Comparison of ENCODE assay signal across 8 cellular contexts in the genomic region with DNA sequence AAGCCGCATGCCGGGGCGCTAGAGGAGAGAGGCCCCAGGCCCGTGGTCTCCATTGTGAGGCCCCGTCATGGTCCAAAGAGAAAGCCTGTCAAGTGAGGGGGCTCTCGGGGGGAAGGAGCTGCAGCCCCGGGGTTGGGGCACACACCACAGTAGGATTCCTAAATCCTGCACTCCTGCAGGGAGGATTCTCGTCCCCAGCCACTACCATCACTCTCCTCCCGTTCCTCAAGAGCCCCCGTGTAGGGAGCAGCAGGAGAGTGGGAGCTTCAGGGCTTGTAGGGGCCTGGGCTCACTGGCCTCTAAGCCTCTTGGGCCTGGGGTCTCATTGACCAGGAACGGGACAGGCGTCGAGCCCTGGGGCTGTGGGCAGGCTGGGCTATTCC. TPM values are rescaled to one million over a fixed set of nuclear protein-coding genes. Genes with fewer than 3 reads are reported as not detected.
DNase-seq lines count a peak whose midpoint lies in the region; ATAC-seq and TF ChIP-seq lines count a peak whose summit lies in the region.

No MANE protein-coding gene starts in this region.

- peak overlapping the region; percentile 97 for H3K27ac ChIP-seq in HL-60 (replicated peaks)

- TF ChIP-seq CTCF in AG04449 (IDR thresholded peaks at IDR 0.05; ENCODE audit: insufficient read depth, low read length, missing control alignments) = no peak
- TF ChIP-seq CTCF in HL-60 (IDR thresholded peaks at IDR 0.05; ENCODE audit: insufficient read depth, low read length) = no peak
- TF ChIP-seq CTCF in choroid plexus epithelial cell (conservative IDR thresholded peaks at IDR 0.05; ENCODE audit: low read depth, low read length) = no peak
- TF ChIP-seq CTCF in natural killer cell (IDR thresholded peaks at IDR 0.05) = no peak

- H3K36me3 Mint-ChIP-seq in natural killer cell = no peaks in the 10 kb centered on the region

- no peak for ATAC-seq in natural killer cell

- peak overlapping the region; percentile 94 for H3K4me3 Mint-ChIP-seq in natural killer cell

- POLR2A ChIA-PET in AG04449 (lab: Yijun Ruan, JAX) = interaction anchor here (0.7 to 3.0 kb wide), 4 partner anchors 9 to 146 kb away, joined by 3 to 14 read pairs (median 8); a partner anchor contains a TSS

- intact Hi-C loops in natural killer cell (cut with micrococcal nuclease) = loop anchor here (5.0 kb wide), 1 partner anchor 140 kb away; a partner anchor contains a TSS

- no peaks in the 10 kb centered on the region for H3K9me3 Mint-ChIP-seq in natural killer cell

- CTCF ChIA-PET in AG04449 (lab: Yijun Ruan, JAX) = interaction anchor here (0.8 to 19.0 kb wide), 34 partner anchors 9 to 717 kb away, joined by 3 to 605 read pairs (median 4); a partner anchor contains a TSS

- DNase-seq in AG04449 (ENCODE audit: low read depth, low spot score) (no peak), HL-60 (ENCODE audit: low read depth in 1 of 2, low spot score in 1 of 2) (no peak), choroid plexus epithelial cell (ENCODE audit: low read depth) (no peak), natural killer cell (no peak), NCI-H2107 (lab: John Stamatoyannopoulos, UW) (no peak), DMS53 (lab: John Stamatoyannopoulos, UW) (no peak), NCI-H2107 treated with DMSO at 0.1 percent for 48 hours (lab: John Stamatoyannopoulos, UW; ENCODE audit: unreplicated experiment) (no peak), superior temporal gyrus (ENCODE audit: extremely low spot score) (no peak)

- H3K4me3 ChIP-seq in AG04449 (ENCODE audit: low read depth, low read length) (peak overlapping the region; percentile 68), HL-60 (replicated peaks; ENCODE audit: insufficient read depth, low read length) (no peak overlapping the region), choroid plexus epithelial cell (ENCODE audit: low read depth, low read length) (peak overlapping the region; percentile 78)

- no peaks in the 10 kb centered on the region for H3K27me3 Mint-ChIP-seq in natural killer cell (ENCODE audit: low read depth in 2 of 2)

- H3K4me1 Mint-ChIP-seq in natural killer cell = peaks cover 5 to 23% of the 10 kb centered on the region in 2 donors

- H3K27ac Mint-ChIP-seq in natural killer cell = peak overlapping the region; percentile 16 to 90

- no peaks in the 10 kb centered on the region for H3K27me3 ChIP-seq in HL-60 (ENCODE audit: insufficient read depth, poor library complexity, severe bottlenecking)

RNA-seq across cellular contexts. Expression of a gene that starts 0.8 kb away (rescaled TPM):
- 1 to 10 TPM; 3.5 to 4.4 (median 3.6) TPM for total RNA-seq in natural killer cell

RNA-seq across cellular contexts. Expression of a gene that starts 0.9 kb away (rescaled TPM):
- 1 to 10 TPM; 3.4 to 4.2 (median 3.7) TPM for total RNA-seq in natural killer cell

RNA-seq across cellular contexts. Expression of a gene that starts 6.7 kb away (rescaled TPM):
- total RNA-seq in natural killer cell = 1 to 10 TPM; 3.1 to 4.4 (median 3.3) TPM

RNA-seq across cellular contexts. Expression of a gene that starts 7.4 kb away (rescaled TPM):
- 10 to 100 TPM; 34.4 to 58.0 (median 43.2) TPM for total RNA-seq in natural killer cell

RNA-seq across cellular contexts. Expression of a gene that starts 22.5 kb away (rescaled TPM):
- total RNA-seq in natural killer cell = 10 to 100 TPM; 46.4 to 64.0 (median 61.5) TPM
